ENCODE assay signal across 8 cellular contexts in genomic region chr17:78128616-78129384, GRCh38. TPM values are rescaled to one million over a fixed set of nuclear protein-coding genes. Genes with fewer than 3 reads are reported as not detected.
DNase-seq lines count a peak whose midpoint lies in the region; ATAC-seq, FAIRE-seq and TF ChIP-seq lines count a peak whose summit lies in the region.

Gene TMC6, minus strand, starts transcription at chr17:78128755. Its CDS starts 1,923 bp downstream, at chr17:78126832.

- DNase-seq in DMS153 (lab: John Stamatoyannopoulos, UW), result peak; percentile 71
- DNase-seq in PC-3, result peak; percentile 90
- DNase-seq in activated T-helper 9 cell treated with anti-CD3 and anti-CD28 coated beads, Interleukin-2, amount 50 U/mL, for 16 hours (ENCODE audit: low read depth), result peak; percentile 55
- peak; percentile 89 to 90 for DNase-seq in frontal cortex (ENCODE audit: low spot score in 2 of 2)
- peak; percentile 31 for DNase-seq in neural crest cell (ENCODE audit: low read depth, low spot score)

- H3K4me1 ChIP-seq in PC-3 (ENCODE audit: insufficient read depth, low read length) (peaks cover 27% of the 10 kb centered on the region), urinary bladder (ENCODE audit: insufficient read depth) (no peaks in the 10 kb centered on the region)

- 5% methylated on average over 47 of the region's 47 CpGs for WGBS in urinary bladder

- CTCF ChIA-PET in PC-3 (lab: Charles Lee), result interaction anchor here (0.6 to 1.6 kb wide), 3 partner anchors 40 to 122 kb away, joined by 3 to 5 read pairs (median 4); partner anchors contain the start of gene SYNGR2

- H3K4me3 ChIP-seq in PC-3 (ENCODE audit: low read length) (peak within 1 kb of the TSS; percentile 95), urinary bladder (ENCODE audit: low read depth, low read length) (peak within 1 kb of the TSS; percentile 70)

- peaks cover under 1% of the 10 kb centered on the region for H3F3A ChIP-seq in PC-3 (ENCODE audit: low read length, unreplicated experiment)

- H3K79me2 ChIP-seq in PC-3 (ENCODE audit: low read length), result peaks cover 23% of the 10 kb centered on the region

- FAIRE-seq in frontal cortex (lab: Jason Lieb, UNC), result no peak

- H3K4me2 ChIP-seq in PC-3 (ENCODE audit: low read length), result peak within 1 kb of the TSS; percentile 99

- no peaks in the 10 kb centered on the region for H3K9me2 ChIP-seq in PC-3 (replicated peaks; ENCODE audit: low read length)

- intact Hi-C loops in PC-3 (cut with micrococcal nuclease), result loop anchor here (1.0 to 2.0 kb wide), 2 partner anchors 40 to 58 kb away; partner anchors contain the start of genes AFMID, SYNGR2 and TK1

- H3K27me3 ChIP-seq in PC-3 (ENCODE audit: low read length), result no peaks in the 10 kb centered on the region

- peaks cover 31% of the 10 kb centered on the region for H3K27me3 Mint-ChIP-seq in neural crest cell (ENCODE audit: low read depth)

- POLR2A ChIA-PET in PC-3 (lab: Charles Lee; ENCODE audit: unreplicated experiment), result interaction anchor here (0.5 to 1.4 kb wide), 5 partner anchors 11 to 988 kb away, joined by 3 to 27 read pairs (median 16); partner anchors contain the start of gene SEC14L1

- ATAC-seq in HG03280 (IDR thresholded peaks at IDR 0.05; ENCODE audit: unreplicated experiment) (peak; percentile 33), PC-3 (peak; percentile 61), GM19463 (IDR thresholded peaks at IDR 0.05; ENCODE audit: unreplicated experiment) (no peak)

- H3K27ac ChIP-seq in PC-3 (ENCODE audit: low read length) (peak within 1 kb of the TSS; percentile 79), urinary bladder (ENCODE audit: low read depth) (peak within 1 kb of the TSS; percentile 76)

- TF ChIP-seq CTCF in PC-3 (conservative IDR thresholded peaks at IDR 0.05; ENCODE audit: low read depth, low read length) (no peak), neural crest cell (conservative IDR thresholded peaks at IDR 0.05) (no peak)

- peak within 1 kb of the TSS; percentile 83 for H3K9ac ChIP-seq in PC-3 (ENCODE audit: low read length)

- H3K4me1 Mint-ChIP-seq in neural crest cell, result peaks cover 30% of the 10 kb centered on the region

- H3K9me3 ChIP-seq in PC-3 (ENCODE audit: low read length), result no peaks in the 10 kb centered on the region

- no TSS peak for BruUV-seq in PC-3 (replicated peaks; lab: Mats Ljungman, UMichigan)

- no peaks in the 10 kb centered on the region for H3K36me3 Mint-ChIP-seq in neural crest cell (ENCODE audit: low read depth)

- H3K9me3 Mint-ChIP-seq in neural crest cell, result no peaks in the 10 kb centered on the region

- no peaks in the 10 kb centered on the region for H4K20me1 ChIP-seq in PC-3 (ENCODE audit: low read length)

- H2AFZ ChIP-seq in PC-3 (ENCODE audit: low read length), result peak within 1 kb of the TSS; percentile 94

- peak within 1 kb of the TSS; percentile 94 for H3K27ac Mint-ChIP-seq in neural crest cell (ENCODE audit: unreplicated experiment)

- peak within 1 kb of the TSS; percentile 92 for H3K4me3 Mint-ChIP-seq in neural crest cell

- H3K36me3 ChIP-seq in PC-3 (ENCODE audit: low read depth, low read length) (peaks cover 6% of the 10 kb centered on the region; the same call in 1 of the 2 replicates), urinary bladder (ENCODE audit: insufficient read depth) (no peaks in the 10 kb centered on the region)

RNA-seq across cellular contexts. Expression of gene TMC6, which starts in this region (rescaled TPM):
- 97.3 and 138 TPM in 2 replicates for total RNA-seq in PC-3 (2014; rRNA removed)
- 2.0 TPM for total RNA-seq in frontal cortex
- 85.0 and 86.0 TPM in 2 replicates for total RNA-seq in neural crest cell
- total RNA-seq in urinary bladder, result 19.5 TPM
- 23.4 TPM for polyA plus RNA-seq in urinary bladder

Comparison
In these comparisons a context has a peak if more than half of its experiments do, and no peak if none do; other contexts are left out.
1. DNase-seq: peak in every context shown above with its lines; median percentile 90 in PC-3; 90 in frontal cortex; 71 in DMS153; 55 in activated T-helper 9 cell treated with anti-CD3 and anti-CD28 coated beads, Interleukin-2, amount 50 U/mL, for 16 hours; 31 in neural crest cell.